Comparison of ENCODE assay signal across 9 cellular contexts in genomic region chr11:118152020-118152551, GRCh38. TPM values are rescaled to one million over a fixed set of nuclear protein-coding genes. Genes with fewer than 3 reads are reported as not detected.
DNase-seq lines count a peak whose midpoint lies in the region; ATAC-seq, FAIRE-seq and TF ChIP-seq lines count a peak whose summit lies in the region.
"Had no signal": no experiment of that assay in that cellular context is flagged by ENCODE, and none has a peak within 500 bp of the region (broad histone marks: within the 10 kb centered on the region; RNA-seq: fewer than 3 reads in every experiment).

No MANE protein-coding gene starts in this region.

- 18% methylated on average over 16 of the region's 16 CpGs for WGBS in GM12878 (ENCODE audit: insufficient coverage, insufficient replicate concordance, low lambda C conversion rate, missing lambda C conversion rate)
- WGBS in lung, 2 donors, result 23 to 29% methylated on average over 16 of the region's 16 CpGs
- WGBS in transverse colon (ENCODE audit: low coverage in 1 of 2), 2 donors, result 19% methylated on average over 16 of the region's 16 CpGs; no CpG with 5 or more reads in 1 of the 2 donors

- H3K36me3 Mint-ChIP-seq in activated T-cell treated with anti-CD3 and anti-CD28 coated beads, Interleukin-2, amount 50 U/mL, for 4 hours (ENCODE audit: insufficient read depth), result no peaks in the 10 kb centered on the region

- H3K4me1 Mint-ChIP-seq in activated T-cell treated with anti-CD3 and anti-CD28 coated beads, Interleukin-2, amount 50 U/mL, for 4 hours (ENCODE audit: low read depth), result peaks cover 5% of the 10 kb centered on the region

- RAD21 ChIA-PET in GM12878 (lab: Charles Lee; ENCODE audit: unreplicated experiment), result no interaction called here

- no peak for TF ChIP-seq POLR2A in GM12878 (IDR thresholded peaks at IDR 0.05; ENCODE audit: low read depth, low read length)
- TF ChIP-seq POLR2A in transverse colon (IDR thresholded peaks at IDR 0.05), result no peak

- H3K9me3 ChIP-seq in GM12878 (replicated peaks; ENCODE audit: control insufficient read depth, insufficient read depth, low read length) (no peaks in the 10 kb centered on the region), lung (ENCODE audit: control insufficient read depth in 2 of 2, insufficient read depth in 1 of 2, low read length in 1 of 2) (peaks cover 0 to under 1% of the 10 kb centered on the region in 2 donors), transverse colon (no peaks in the 10 kb centered on the region)
- H3K9me3 ChIP-seq: adrenal gland had no signal

- no peaks in the 10 kb centered on the region for H3K36me3 ChIP-seq in GM12878 (ENCODE audit: control insufficient read depth in 2 of 2, insufficient read depth in 2 of 2, low read length in 1 of 2)
- H3K36me3 ChIP-seq in lung (ENCODE audit: control insufficient read depth in 2 of 2, insufficient read depth in 2 of 2, low read length in 2 of 2), result no peaks in the 10 kb centered on the region
- no peaks in the 10 kb centered on the region for H3K36me3 ChIP-seq in transverse colon
- H3K36me3 ChIP-seq: adrenal gland had no signal

- no peaks in the 10 kb centered on the region for H4K20me1 ChIP-seq in GM12878 (ENCODE audit: control insufficient read depth, insufficient read depth)

- H2AFZ ChIP-seq in GM12878 (ENCODE audit: control insufficient read depth, low read depth, low read length), result no peak overlapping the region

- H3K27me3 ChIP-seq in GM12878 (replicated peaks in 1 of 2; ENCODE audit: control insufficient read depth in 2 of 2, insufficient read depth in 2 of 2, low read length in 1 of 2), result peaks cover 24 to 32% of the 10 kb centered on the region in 2 experiments
- H3K27me3 ChIP-seq in lung (ENCODE audit: control insufficient read depth, insufficient read depth), result no peaks in the 10 kb centered on the region
- peaks cover 71% of the 10 kb centered on the region for H3K27me3 ChIP-seq in transverse colon

- DNase-seq in activated T-cell treated with anti-CD3 and anti-CD28 coated beads, Interleukin-2, amount 50 U/mL, for 4 hours, result no peak
- DNase-seq in activated T-cell treated with anti-CD3 and anti-CD28 coated beads for 4 hours (no peak), GM12878 (ENCODE audit: low read depth, low spot score) (no peak), lung (ENCODE audit: low spot score) (no peak), transverse colon (no peak), DMS53 treated with DMSO at 0.1 percent for 48 hours (lab: John Stamatoyannopoulos, UW; ENCODE audit: unreplicated experiment) (no peak)

- in situ Hi-C loops in GM12878 (cut with MboI) (no loop called here), transverse colon (cut with MboI; ENCODE audit: low pct_ligation_motif_present in 1 of 4, low pct_unique_long_range_greater_than_20kb in 1 of 4, low sequenced_read_pairs in 3 of 4) (no loop called here)

- no peaks in the 10 kb centered on the region for H3K79me2 ChIP-seq in GM12878 (ENCODE audit: control insufficient read depth, insufficient read depth, low read length)

- no peak for FAIRE-seq in GM12878 (lab: Jason Lieb, UNC)

- no peak overlapping the region for H3K9ac ChIP-seq in GM12878 (ENCODE audit: control insufficient read depth, insufficient read depth, low read length)

- no peak for ATAC-seq in activated T-cell treated with anti-CD3 and anti-CD28 coated beads, Interleukin-2, amount 50 U/mL, for 4 hours
- ATAC-seq in GM12878, result no peak
- ATAC-seq in lung (ENCODE audit: insufficient read depth, low FRiP score), result no peak
- ATAC-seq in HG03469 (IDR thresholded peaks at IDR 0.05; ENCODE audit: unreplicated experiment), result no peak
- ATAC-seq in GM19395 (IDR thresholded peaks at IDR 0.05; ENCODE audit: unreplicated experiment), result no peak

- no TSS peak for BruUV-seq in GM12878 (replicated peaks; lab: Mats Ljungman, UMichigan)

- H3K27ac ChIP-seq in GM12878 (ENCODE audit: control insufficient read depth, insufficient read depth) (no peak overlapping the region), lung (ENCODE audit: low read depth in 1 of 2, low read length in 1 of 2) (no peak overlapping the region), transverse colon (no peak overlapping the region)
- H3K27ac ChIP-seq: adrenal gland had no signal

- SMC1A ChIA-PET in GM12878 (lab: Charles Lee; ENCODE audit: uncharacterized antibody, unreplicated experiment), result interaction anchor here (0.5 kb wide), 1 partner anchor 76 kb away, joined by 5 read pairs; no protein-coding TSS in a partner anchor

- CTCF ChIA-PET in GM12878 (lab: Yijun Ruan, JAX), result interaction anchor here (0.7 to 0.8 kb wide), 2 partner anchors 11 to 30 kb away, joined by 3 read pairs; no protein-coding TSS in a partner anchor

- H3K4me3 ChIP-seq in GM12878, result no peak overlapping the region
- peak overlapping the region; percentile 37 for H3K4me3 ChIP-seq in lung
- H3K4me3 ChIP-seq in transverse colon, result peak overlapping the region; percentile 23 to 53 (median 37)

- H3K27me3 Mint-ChIP-seq in activated T-cell treated with anti-CD3 and anti-CD28 coated beads, Interleukin-2, amount 50 U/mL, for 4 hours (ENCODE audit: low read depth), result peaks cover 60% of the 10 kb centered on the region

- intact Hi-C loops in GM12878 (cut with micrococcal nuclease; ENCODE audit: unreplicated experiment), result no loop called here
- intact Hi-C loops in transverse colon (cut with DNase I; ENCODE audit: low total_unique reads), result no loop called here

- H3K4me1 ChIP-seq in GM12878 (ENCODE audit: control insufficient read depth, insufficient read depth, low read length) (no peaks in the 10 kb centered on the region), lung (ENCODE audit: control insufficient read depth in 2 of 2, insufficient read depth in 2 of 2, low read length in 2 of 2) (peaks cover 0 to 14% of the 10 kb centered on the region in 2 donors), transverse colon (peaks cover 0 to 32% (median 17%) of the 10 kb centered on the region in 4 donors)

- H3K4me2 ChIP-seq in GM12878 (ENCODE audit: control insufficient read depth, insufficient read depth), result peak overlapping the region; percentile 33; the same call in 1 of the 2 replicates

- H3K9me3 Mint-ChIP-seq in activated T-cell treated with anti-CD3 and anti-CD28 coated beads, Interleukin-2, amount 50 U/mL, for 4 hours, result no peaks in the 10 kb centered on the region

- H3K4me3 Mint-ChIP-seq in activated T-cell treated with anti-CD3 and anti-CD28 coated beads, Interleukin-2, amount 50 U/mL, for 4 hours, result peak overlapping the region; percentile 21

- TF ChIP-seq EP300 in GM12878 (IDR thresholded peaks at IDR 0.05; ENCODE audit: borderline replicate concordance in 1 of 2, control insufficient read depth in 1 of 2, low read depth in 2 of 2, low read length in 2 of 2) (no peak), transverse colon (IDR thresholded peaks at IDR 0.05; ENCODE audit: low read depth) (no peak)

- no peak for TF ChIP-seq RAD21 in GM12878 (IDR thresholded peaks at IDR 0.05; ENCODE audit: insufficient read depth, low read depth, low read length)

- TF ChIP-seq CTCF in GM12878 (IDR thresholded peaks at IDR 0.05 in 2 of 3, conservative IDR thresholded peaks at IDR 0.05 in 1 of 3; ENCODE audit: control insufficient read depth in 2 of 3, extremely low read depth in 1 of 3, insufficient read depth in 1 of 3, low read depth in 3 of 3, low read length in 3 of 3), result no peak
- TF ChIP-seq CTCF in lung (IDR thresholded peaks at IDR 0.05; ENCODE audit: control extremely low read depth, extremely low read depth), result no peak
- TF ChIP-seq CTCF in transverse colon (IDR thresholded peaks at IDR 0.05), result no peak

- POLR2A ChIA-PET in GM12878 (lab: Charles Lee), result no interaction called here

RNA-seq across cellular contexts. Expression of gene SCN4B, which starts 0.5 kb away (rescaled TPM):
- total RNA-seq in activated T-cell treated with anti-CD3 and anti-CD28 coated beads, Interleukin-2, amount 50 U/mL, for 4 hours, result not detected
- total RNA-seq in GM12878 (2013; cell fraction: nucleolus; rRNA removed), result 0.10 and 0.32 TPM in 2 replicates
- not detected in 2 replicates for total RNA-seq in GM12878 (2014; rRNA removed)
- total RNA-seq in GM12878 (2014; rRNA removed; fragmentation: Illumina TruSeq; extraction: Trizol), result not detected in 2 replicates
- total RNA-seq in GM12878 (2021), result 0.08 TPM in 1 of 2 replicates, not detected in the other
- polyA plus RNA-seq in GM12878 (2011; ENCODE audit: low read depth), result not detected
- 0.49 and 0.55 TPM in 2 replicates for polyA plus RNA-seq in GM12878 (2011; rRNA removed)
- polyA plus RNA-seq in GM12878 (2011; cell fraction: cytosol; rRNA removed), result 0.23 and 0.30 TPM in 2 replicates
- 0.47 and 1.3 TPM in 2 replicates for polyA plus RNA-seq in GM12878 (2011; cell fraction: nucleus; rRNA removed)
- polyA plus RNA-seq in GM12878 (2012), result 0.03 TPM in 1 of 2 replicates, not detected in the other
- polyA plus RNA-seq in GM12878 (2014; fragmentation: Illumina TruSeq; extraction: Trizol), result 0.01 TPM in 1 of 2 replicates, not detected in the other
- polyA plus RNA-seq in GM12878 (2014; fragmentation: Nextera tagmentation; extraction: Ambion mirVana), result under 1 TPM in 1 of 2 experiments, not detected in 1; 0.04 TPM
- 0.03 TPM in 1 of 2 replicates, not detected in the other for polyA plus RNA-seq in GM12878 (2014; rRNA removed)
- polyA plus RNA-seq in GM12878 (2016; fragmentation: Nextera tagmentation; extraction: Ambion mirVana), result under 1 TPM; 0.04 to 0.12 TPM
- polyA minus RNA-seq in GM12878 (2011; rRNA and poly(A)+ RNA removed), result 0.51 and 0.77 TPM in 2 replicates
- polyA minus RNA-seq in GM12878 (2011; cell fraction: cytosol; rRNA and poly(A)+ RNA removed), result not detected in 2 replicates
- 0.12 and 0.19 TPM in 2 replicates for polyA minus RNA-seq in GM12878 (2011; cell fraction: nucleus; rRNA and poly(A)+ RNA removed)
- 1 to 10 TPM; 3.1 to 5.2 TPM for total RNA-seq in lung
- 1 to 10 TPM in 1 of 2 donors, under 1 TPM in 1; 0.95 to 1.5 TPM for polyA plus RNA-seq in lung
- total RNA-seq in transverse colon, result 1 to 10 TPM in 1 of 4 donors, under 1 TPM in 2, not detected in 1; 0.41 to 1.1 (median 0.75) TPM

RNA-seq across cellular contexts. Expression of gene SCN2B, which starts 24.4 kb away (rescaled TPM):
- total RNA-seq in activated T-cell treated with anti-CD3 and anti-CD28 coated beads, Interleukin-2, amount 50 U/mL, for 4 hours, result not detected
- not detected in 2 replicates for total RNA-seq in GM12878 (2013; cell fraction: nucleolus; rRNA removed)
- total RNA-seq in GM12878 (2014; rRNA removed), result 0.05 TPM in 1 of 2 replicates, not detected in the other
- total RNA-seq in GM12878 (2014; rRNA removed; fragmentation: Illumina TruSeq; extraction: Trizol), result not detected in 2 replicates
- total RNA-seq in GM12878 (2021), result not detected in 2 replicates
- polyA plus RNA-seq in GM12878 (2011; ENCODE audit: low read depth), result not detected
- polyA plus RNA-seq in GM12878 (2011; rRNA removed), result 0.01 TPM in 1 of 2 replicates, not detected in the other
- not detected in 2 replicates for polyA plus RNA-seq in GM12878 (2011; cell fraction: cytosol; rRNA removed)
- not detected in 2 replicates for polyA plus RNA-seq in GM12878 (2011; cell fraction: nucleus; rRNA removed)
- not detected in 2 replicates for polyA plus RNA-seq in GM12878 (2012)
- not detected in 2 replicates for polyA plus RNA-seq in GM12878 (2014; fragmentation: Illumina TruSeq; extraction: Trizol)
- not detected for polyA plus RNA-seq in GM12878 (2014; fragmentation: Nextera tagmentation; extraction: Ambion mirVana)
- polyA plus RNA-seq in GM12878 (2014; rRNA removed), result not detected in 2 replicates
- polyA plus RNA-seq in GM12878 (2016; fragmentation: Nextera tagmentation; extraction: Ambion mirVana), result not detected
- polyA minus RNA-seq in GM12878 (2011; rRNA and poly(A)+ RNA removed), result not detected in 2 replicates
- polyA minus RNA-seq in GM12878 (2011; cell fraction: cytosol; rRNA and poly(A)+ RNA removed), result not detected in 2 replicates
- not detected in 2 replicates for polyA minus RNA-seq in GM12878 (2011; cell fraction: nucleus; rRNA and poly(A)+ RNA removed)
- 1 to 10 TPM; 1.0 to 1.6 TPM for total RNA-seq in lung
- polyA plus RNA-seq in lung, result under 1 TPM; 0.03 to 0.20 TPM
- under 1 TPM in 2 of 4 donors, not detected in 2; 0.14 to 0.37 TPM for total RNA-seq in transverse colon
